In the genomic region with DNA sequence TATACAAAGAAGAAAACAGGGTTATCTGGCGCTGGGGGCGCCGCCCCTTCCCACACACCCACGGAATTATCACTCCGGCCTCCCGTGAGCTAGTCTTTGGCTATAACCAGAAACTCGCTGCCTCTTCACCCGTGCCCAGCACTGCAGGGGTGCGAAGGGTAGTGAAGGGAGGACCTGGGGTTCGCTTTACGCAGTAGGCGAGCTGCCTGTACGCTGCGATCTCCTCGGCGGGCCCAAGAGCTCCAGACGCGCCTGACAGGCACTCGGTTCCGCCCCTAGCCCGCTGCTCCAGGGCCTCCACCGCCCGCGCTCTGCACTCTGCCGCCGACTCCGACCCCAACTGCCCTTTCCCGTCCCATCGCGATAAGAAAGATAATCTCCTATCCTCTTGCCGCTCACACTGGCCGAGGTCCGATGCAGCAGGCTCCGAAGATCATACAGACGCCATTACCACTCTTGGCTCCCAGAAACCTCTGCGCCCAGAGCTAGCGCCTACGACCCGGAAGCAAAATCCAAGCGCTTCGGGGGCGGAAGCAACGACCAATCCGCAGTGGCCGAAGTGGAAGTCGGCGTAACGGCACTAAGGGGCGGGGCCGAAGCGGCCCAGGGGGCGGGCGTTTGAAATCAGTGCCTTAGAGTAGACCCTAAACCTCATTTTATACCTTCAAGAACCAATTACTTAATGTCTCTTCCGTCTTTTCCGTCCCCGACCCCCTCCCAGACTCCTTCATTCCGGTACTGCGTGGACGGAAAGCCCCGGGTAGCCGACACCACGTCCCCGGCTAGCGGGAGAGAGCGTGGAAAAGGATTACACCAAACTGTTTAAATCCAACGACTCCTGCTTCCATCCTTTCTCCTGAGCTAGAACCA, we compare ENCODE assay signal across 8 cellular contexts. TPM values are rescaled to one million over a fixed set of nuclear protein-coding genes. Genes with fewer than 3 reads are reported as not detected.
DNase-seq lines count a peak whose midpoint lies in the region; ATAC-seq, FAIRE-seq and TF ChIP-seq lines count a peak whose summit lies in the region.

TSS of gene CWC15 (minus strand) at position 458 of the 870 bp plus-strand sequence. CDS start 1,371 bp downstream, outside the sequence.
TSS of gene KDM4D (plus strand) at position 611 of the 870 bp plus-strand sequence. CDS start 23,664 bp downstream, outside the sequence.

- H3K36me3 ChIP-seq in WERI-Rb-1 = peaks cover 38% of the 10 kb centered on the region
- H3K36me3 ChIP-seq in bronchial epithelial cell (ENCODE audit: control insufficient read depth, insufficient read depth, low read length) = peaks cover 8% of the 10 kb centered on the region

- H3K9me3 ChIP-seq in AG04450 (ENCODE audit: control insufficient read depth, insufficient read depth, low read length) = no peaks in the 10 kb centered on the region; the same call in 1 of the 2 replicates
- H3K9me3 ChIP-seq in WERI-Rb-1 (ENCODE audit: severe bottlenecking) = no peaks in the 10 kb centered on the region

- CTCF ChIA-PET in AG04450 (lab: Charles Lee) = interaction anchor here (0.6 to 1.9 kb wide), 8 partner anchors 11 to 903 kb away, joined by 3 to 8 read pairs (median 4); partner anchors contain the start of gene SRSF8

- H3K4me3 ChIP-seq in AG04450 (ENCODE audit: low read depth, low read length) = peak within 1 kb of the TSS; percentile 97
- H3K4me3 ChIP-seq in WERI-Rb-1 (ENCODE audit: low read depth, low read length) = peak within 1 kb of the TSS; percentile 74
- peak within 1 kb of the TSS; percentile 96 for H3K4me3 ChIP-seq in bronchial epithelial cell (ENCODE audit: low read depth, low read length)
- H3K4me3 ChIP-seq in skin epidermis = peak within 1 kb of the TSS; percentile 76 to 94 (median 85)

- TF ChIP-seq CTCF in AG04450 (IDR thresholded peaks at IDR 0.05; ENCODE audit: low read depth, low read length) (no peak), WERI-Rb-1 (IDR thresholded peaks at IDR 0.05; ENCODE audit: low read depth, low read length) (no peak), bronchial epithelial cell (IDR thresholded peaks at IDR 0.05; ENCODE audit: insufficient read depth, low read length, severe bottlenecking) (no peak)

- peak; percentile 69 for DNase-seq in AG04450 (ENCODE audit: low read depth, low spot score)
- DNase-seq in NCI-H2196 treated with DMSO at 0.1 percent for 48 hours (lab: John Stamatoyannopoulos, UW; ENCODE audit: unreplicated experiment) = peak; percentile 73
- peak; percentile 95 for DNase-seq in WERI-Rb-1
- peak; percentile 87 for DNase-seq in bronchial epithelial cell (ENCODE audit: low read depth)
- peak; percentile 99 for DNase-seq in iPS-NIHi11 (ENCODE audit: low spot score)

- FAIRE-seq in bronchial epithelial cell (lab: Jason Lieb, UNC) = no peak

- H3K27ac ChIP-seq in AG04450 (ENCODE audit: low read depth, low read length) = peak within 1 kb of the TSS; percentile 84
- peak within 1 kb of the TSS; percentile 85 for H3K27ac ChIP-seq in WERI-Rb-1
- H3K27ac ChIP-seq in skin epidermis = peak within 1 kb of the TSS; percentile 69 to 95 (median 86)

- ATAC-seq in GM18907 (IDR thresholded peaks at IDR 0.05; ENCODE audit: unreplicated experiment) = peak; percentile 100
- peak; percentile 100 for ATAC-seq in HG03139 (IDR thresholded peaks at IDR 0.05; ENCODE audit: unreplicated experiment)

- POLR2A ChIA-PET in AG04450 (lab: Yijun Ruan, JAX) = interaction anchor here (0.6 to 1.4 kb wide), 7 partner anchors 12 to 792 kb away, joined by 3 to 7 read pairs (median 4); partner anchors contain the start of gene SRSF8

- H3K27me3 ChIP-seq in AG04450 (ENCODE audit: control insufficient read depth, insufficient read depth, low read length) (no peaks in the 10 kb centered on the region), WERI-Rb-1 (ENCODE audit: insufficient read depth, low read depth, severe bottlenecking) (no peaks in the 10 kb centered on the region), bronchial epithelial cell (ENCODE audit: control insufficient read depth, insufficient read depth, low read length) (no peaks in the 10 kb centered on the region)

RNA-seq across cellular contexts. Expression of gene CWC15, which starts in this region (rescaled TPM):
- 51.0 and 61.9 TPM in 2 replicates for polyA plus RNA-seq in AG04450 (2011; rRNA removed)
- 20.0 and 27.2 TPM in 2 replicates for polyA minus RNA-seq in AG04450 (2011; rRNA and poly(A)+ RNA removed)
- 30.0 and 34.3 TPM in 2 replicates for total RNA-seq in bronchial epithelial cell

RNA-seq across cellular contexts. Expression of gene KDM4D, which starts in this region (rescaled TPM):
- polyA plus RNA-seq in AG04450 (2011; rRNA removed) = 0.62 and 0.68 TPM in 2 replicates
- polyA minus RNA-seq in AG04450 (2011; rRNA and poly(A)+ RNA removed) = 0.74 and 1.7 TPM in 2 replicates
- 0.53 and 0.90 TPM in 2 replicates for total RNA-seq in bronchial epithelial cell

Comparison
In these comparisons a context has a peak if more than half of its experiments do, and no peak if none do; other contexts are left out.
1. Peak in every context shown above with its lines: DNase-seq, ATAC-seq, H3K4me3 ChIP-seq and H3K27ac ChIP-seq.